1 cellular context compared by ENCODE assay signal in the genomic region with DNA sequence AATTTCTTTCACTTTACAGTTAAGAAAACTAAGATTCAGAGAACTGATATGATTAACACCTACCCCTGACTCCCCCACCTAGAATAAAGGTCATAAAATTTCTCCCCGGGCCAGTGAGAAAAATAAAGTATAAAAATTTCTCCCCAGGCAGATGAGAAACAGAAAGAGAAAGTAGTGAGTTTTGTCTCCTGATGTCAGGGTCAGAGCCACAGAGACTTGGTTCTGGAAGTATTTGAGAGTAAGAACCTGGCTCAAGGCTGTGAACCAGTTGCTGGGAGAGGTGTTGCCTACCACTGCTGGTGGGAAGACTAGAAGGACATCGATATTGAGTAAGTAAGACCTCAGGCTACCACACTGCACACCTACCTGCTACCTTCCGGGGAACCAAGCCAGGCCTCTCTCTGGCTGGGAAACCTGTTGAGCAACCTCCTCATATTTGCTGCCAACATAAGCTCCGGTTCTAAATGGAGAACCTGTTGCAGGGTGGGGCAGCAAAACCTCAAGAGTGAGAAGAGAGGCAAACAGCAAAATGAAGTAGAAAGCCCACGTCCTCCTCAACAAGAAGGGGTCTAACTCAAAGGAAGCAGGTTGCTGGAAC.
TF ChIP-seq lines count a peak whose summit lies in the region.

No MANE protein-coding gene starts in this region.

TF ChIP-seq in WTC11, 78 proteins besides CTCF, POLR2A, EP300 and RAD21 (continued from another document):
- TF ChIP-seq NR3C1 (CRISPR knock-in tag; conservative IDR thresholded peaks at IDR 0.05; ENCODE audit: low read depth) (no peak), MYBL2 (CRISPR knock-in tag; IDR thresholded peaks at IDR 0.05) (no peak), ZBTB21 (CRISPR knock-in tag; IDR thresholded peaks at IDR 0.05; ENCODE audit: borderline replicate concordance) (no peak), GTF2I (CRISPR knock-in tag; conservative IDR thresholded peaks at IDR 0.05) (no peak), ZNF671 (CRISPR knock-in tag; IDR thresholded peaks at IDR 0.05) (no peak), NR2C2 (CRISPR knock-in tag; IDR thresholded peaks at IDR 0.05) (no peak), JUN (CRISPR knock-in tag; IDR thresholded peaks at IDR 0.05) (no peak), RELA (CRISPR knock-in tag; IDR thresholded peaks at IDR 0.05; ENCODE audit: borderline replicate concordance) (no peak), IRF2 (CRISPR knock-in tag; IDR thresholded peaks at IDR 0.05; ENCODE audit: borderline replicate concordance, low read depth) (no peak), ZNF232 (CRISPR knock-in tag; IDR thresholded peaks at IDR 0.05) (no peak)
- TF ChIP-seq, protein P1, sequence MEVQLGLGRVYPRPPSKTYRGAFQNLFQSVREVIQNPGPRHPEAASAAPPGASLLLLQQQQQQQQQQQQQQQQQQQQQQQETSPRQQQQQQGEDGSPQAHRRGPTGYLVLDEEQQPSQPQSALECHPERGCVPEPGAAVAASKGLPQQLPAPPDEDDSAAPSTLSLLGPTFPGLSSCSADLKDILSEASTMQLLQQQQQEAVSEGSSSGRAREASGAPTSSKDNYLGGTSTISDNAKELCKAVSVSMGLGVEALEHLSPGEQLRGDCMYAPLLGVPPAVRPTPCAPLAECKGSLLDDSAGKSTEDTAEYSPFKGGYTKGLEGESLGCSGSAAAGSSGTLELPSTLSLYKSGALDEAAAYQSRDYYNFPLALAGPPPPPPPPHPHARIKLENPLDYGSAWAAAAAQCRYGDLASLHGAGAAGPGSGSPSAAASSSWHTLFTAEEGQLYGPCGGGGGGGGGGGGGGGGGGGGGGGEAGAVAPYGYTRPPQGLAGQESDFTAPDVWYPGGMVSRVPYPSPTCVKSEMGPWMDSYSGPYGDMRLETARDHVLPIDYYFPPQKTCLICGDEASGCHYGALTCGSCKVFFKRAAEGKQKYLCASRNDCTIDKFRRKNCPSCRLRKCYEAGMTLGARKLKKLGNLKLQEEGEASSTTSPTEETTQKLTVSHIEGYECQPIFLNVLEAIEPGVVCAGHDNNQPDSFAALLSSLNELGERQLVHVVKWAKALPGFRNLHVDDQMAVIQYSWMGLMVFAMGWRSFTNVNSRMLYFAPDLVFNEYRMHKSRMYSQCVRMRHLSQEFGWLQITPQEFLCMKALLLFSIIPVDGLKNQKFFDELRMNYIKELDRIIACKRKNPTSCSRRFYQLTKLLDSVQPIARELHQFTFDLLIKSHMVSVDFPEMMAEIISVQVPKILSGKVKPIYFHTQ (CRISPR knock-in tag; IDR thresholded peaks at IDR 0.05) = no peak
- TF ChIP-seq, protein P2, sequence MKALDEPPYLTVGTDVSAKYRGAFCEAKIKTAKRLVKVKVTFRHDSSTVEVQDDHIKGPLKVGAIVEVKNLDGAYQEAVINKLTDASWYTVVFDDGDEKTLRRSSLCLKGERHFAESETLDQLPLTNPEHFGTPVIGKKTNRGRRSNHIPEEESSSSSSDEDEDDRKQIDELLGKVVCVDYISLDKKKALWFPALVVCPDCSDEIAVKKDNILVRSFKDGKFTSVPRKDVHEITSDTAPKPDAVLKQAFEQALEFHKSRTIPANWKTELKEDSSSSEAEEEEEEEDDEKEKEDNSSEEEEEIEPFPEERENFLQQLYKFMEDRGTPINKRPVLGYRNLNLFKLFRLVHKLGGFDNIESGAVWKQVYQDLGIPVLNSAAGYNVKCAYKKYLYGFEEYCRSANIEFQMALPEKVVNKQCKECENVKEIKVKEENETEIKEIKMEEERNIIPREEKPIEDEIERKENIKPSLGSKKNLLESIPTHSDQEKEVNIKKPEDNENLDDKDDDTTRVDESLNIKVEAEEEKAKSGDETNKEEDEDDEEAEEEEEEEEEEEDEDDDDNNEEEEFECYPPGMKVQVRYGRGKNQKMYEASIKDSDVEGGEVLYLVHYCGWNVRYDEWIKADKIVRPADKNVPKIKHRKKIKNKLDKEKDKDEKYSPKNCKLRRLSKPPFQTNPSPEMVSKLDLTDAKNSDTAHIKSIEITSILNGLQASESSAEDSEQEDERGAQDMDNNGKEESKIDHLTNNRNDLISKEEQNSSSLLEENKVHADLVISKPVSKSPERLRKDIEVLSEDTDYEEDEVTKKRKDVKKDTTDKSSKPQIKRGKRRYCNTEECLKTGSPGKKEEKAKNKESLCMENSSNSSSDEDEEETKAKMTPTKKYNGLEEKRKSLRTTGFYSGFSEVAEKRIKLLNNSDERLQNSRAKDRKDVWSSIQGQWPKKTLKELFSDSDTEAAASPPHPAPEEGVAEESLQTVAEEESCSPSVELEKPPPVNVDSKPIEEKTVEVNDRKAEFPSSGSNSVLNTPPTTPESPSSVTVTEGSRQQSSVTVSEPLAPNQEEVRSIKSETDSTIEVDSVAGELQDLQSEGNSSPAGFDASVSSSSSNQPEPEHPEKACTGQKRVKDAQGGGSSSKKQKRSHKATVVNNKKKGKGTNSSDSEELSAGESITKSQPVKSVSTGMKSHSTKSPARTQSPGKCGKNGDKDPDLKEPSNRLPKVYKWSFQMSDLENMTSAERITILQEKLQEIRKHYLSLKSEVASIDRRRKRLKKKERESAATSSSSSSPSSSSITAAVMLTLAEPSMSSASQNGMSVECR (CRISPR knock-in tag; IDR thresholded peaks at IDR 0.05; ENCODE audit: borderline replicate concordance) = no peak
- TF ChIP-seq, protein P3, sequence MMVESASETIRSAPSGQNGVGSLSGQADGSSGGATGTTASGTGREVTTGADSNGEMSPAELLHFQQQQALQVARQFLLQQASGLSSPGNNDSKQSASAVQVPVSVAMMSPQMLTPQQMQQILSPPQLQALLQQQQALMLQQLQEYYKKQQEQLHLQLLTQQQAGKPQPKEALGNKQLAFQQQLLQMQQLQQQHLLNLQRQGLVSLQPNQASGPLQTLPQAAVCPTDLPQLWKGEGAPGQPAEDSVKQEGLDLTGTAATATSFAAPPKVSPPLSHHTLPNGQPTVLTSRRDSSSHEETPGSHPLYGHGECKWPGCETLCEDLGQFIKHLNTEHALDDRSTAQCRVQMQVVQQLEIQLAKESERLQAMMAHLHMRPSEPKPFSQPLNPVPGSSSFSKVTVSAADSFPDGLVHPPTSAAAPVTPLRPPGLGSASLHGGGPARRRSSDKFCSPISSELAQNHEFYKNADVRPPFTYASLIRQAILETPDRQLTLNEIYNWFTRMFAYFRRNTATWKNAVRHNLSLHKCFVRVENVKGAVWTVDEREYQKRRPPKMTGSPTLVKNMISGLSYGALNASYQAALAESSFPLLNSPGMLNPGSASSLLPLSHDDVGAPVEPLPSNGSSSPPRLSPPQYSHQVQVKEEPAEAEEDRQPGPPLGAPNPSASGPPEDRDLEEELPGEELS (CRISPR knock-in tag; IDR thresholded peaks at IDR 0.05) = no peak
- TF ChIP-seq, protein P4, sequence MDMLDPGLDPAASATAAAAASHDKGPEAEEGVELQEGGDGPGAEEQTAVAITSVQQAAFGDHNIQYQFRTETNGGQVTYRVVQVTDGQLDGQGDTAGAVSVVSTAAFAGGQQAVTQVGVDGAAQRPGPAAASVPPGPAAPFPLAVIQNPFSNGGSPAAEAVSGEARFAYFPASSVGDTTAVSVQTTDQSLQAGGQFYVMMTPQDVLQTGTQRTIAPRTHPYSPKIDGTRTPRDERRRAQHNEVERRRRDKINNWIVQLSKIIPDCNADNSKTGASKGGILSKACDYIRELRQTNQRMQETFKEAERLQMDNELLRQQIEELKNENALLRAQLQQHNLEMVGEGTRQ (CRISPR knock-in tag; IDR thresholded peaks at IDR 0.05) = no peak
